In genomic region chr16:85332175-85332574, GRCh38 we compare ENCODE assay signal across 1 cellular context.
TF ChIP-seq lines count a peak whose summit lies in the region.

No MANE protein-coding gene starts in this region.

TF ChIP-seq in HCT116, 20 proteins besides CTCF, POLR2A, EP300 and RAD21 (continued from another document):
- no peak for TF ChIP-seq REST (IDR thresholded peaks at IDR 0.05; ENCODE audit: low read depth)
- no peak for TF ChIP-seq ELF1 (IDR thresholded peaks at IDR 0.05; ENCODE audit: borderline replicate concordance, low read depth)
- TF ChIP-seq SRF (IDR thresholded peaks at IDR 0.05; ENCODE audit: low read depth) = no peak
- TF ChIP-seq ZNF274 (IDR thresholded peaks at IDR 0.05; ENCODE audit: low read depth, low read length) = no peak
- TF ChIP-seq EZH2 (IDR thresholded peaks at IDR 0.05) = no peak
- no peak for TF ChIP-seq YY1 (IDR thresholded peaks at IDR 0.05; ENCODE audit: extremely low read depth, insufficient replicate concordance, low read depth, low read length)
- TF ChIP-seq SP1 (IDR thresholded peaks at IDR 0.05; ENCODE audit: low read depth) = no peak
